In genomic region chr1:65497276-65497830, GRCh38 we compare ENCODE assay signal across 25 cellular contexts.
"Had no signal": no experiment of that assay in that cellular context is flagged by ENCODE, and none has a peak within 500 bp of the region (broad histone marks: within the 10 kb centered on the region; RNA-seq: fewer than 3 reads in every experiment).

No MANE protein-coding gene starts in this region.

- H3K27ac ChIP-seq: coronary artery, esophagus squamous epithelium, gastrocnemius medialis, ovary, right lobe of liver, uterus, VCaP had no signal

- H3K4me1 ChIP-seq: esophagus squamous epithelium, gastrocnemius medialis, uterus had no signal

- ATAC-seq: gastrocnemius medialis; left cardiac atrium; left ventricle myocardium superior; naive thymus-derived CD4-positive, alpha-beta T cell; stimulated activated effector memory CD8-positive, alpha-beta T cell treated with anti-CD3 and anti-CD28 coated beads, Interleukin-12 subunit alpha, Interleukin-12 subunit beta, amount 100 ng/mL, for 72 hours; stimulated activated naive CD8-positive, alpha-beta T cell treated with anti-CD3 and anti-CD28 coated beads, Interleukin-15, amount 100 ng/mL, for 72 hours had no signal

- DNase-seq: activated CD4-positive, alpha-beta T cell treated with anti-CD3 and anti-CD28 coated beads for 48 hours; activated CD4-positive, alpha-beta T cell treated with anti-CD3 and anti-CD28 coated beads, Interleukin-2, amount 50 U/mL, for 48 hours; activated CD8-positive, alpha-beta memory T cell treated with anti-CD3 and anti-CD28 coated beads for 24 hours; activated effector memory CD4-positive, alpha-beta T cell treated with Interleukin-2 at 50 U/mL for 16 hours; activated naive CD4-positive, alpha-beta T cell treated with Interleukin-2 at 50 U/mL for 16 hours; anterior cingulate cortex; esophagus squamous epithelium; gastrocnemius medialis; glutamatergic neuron; left cardiac atrium; left ventricle myocardium superior; mammary epithelial cell; midbrain; naive thymus-derived CD4-positive, alpha-beta T cell; ovary; right lobe of liver; stimulated activated CD4-positive, alpha-beta T cell treated with anti-CD3 and anti-CD28 coated beads, Interleukin-4, amount 100 ng/mL, for 24 hours; stimulated activated naive CD8-positive, alpha-beta T cell treated with anti-CD3 and anti-CD28 coated beads, Interleukin-15, amount 100 ng/mL, for 72 hours; substantia nigra; T-helper 2 cell; uterus had no signal

- H3K36me3 ChIP-seq: esophagus squamous epithelium, gastrocnemius medialis, ovary, right lobe of liver, uterus had no signal

- H3K4me3 ChIP-seq: coronary artery, esophagus squamous epithelium, gastrocnemius medialis, ovary, right lobe of liver, uterus had no signal

- FAIRE-seq: keratinocyte had no signal

- H3K27me3 ChIP-seq: esophagus squamous epithelium, gastrocnemius medialis, ovary, right lobe of liver, uterus had no signal

- H3K9me3 ChIP-seq: esophagus squamous epithelium, gastrocnemius medialis, ovary, right lobe of liver, uterus had no signal
